ENCODE assay signal across 8 cellular contexts in genomic region chr10:3197354-3198003, GRCh38. TPM values are rescaled to one million over a fixed set of nuclear protein-coding genes. Genes with fewer than 3 reads are reported as not detected.
DNase-seq lines count a peak whose midpoint lies in the region; ATAC-seq and TF ChIP-seq lines count a peak whose summit lies in the region.

No MANE protein-coding gene starts in this region.

- H4K20me1 ChIP-seq in OCI-LY1 (ENCODE audit: insufficient read depth, low read length): no peaks in the 10 kb centered on the region

- H3K36me3 ChIP-seq in BJ (ENCODE audit: control insufficient read depth, insufficient read depth, low read length): no peaks in the 10 kb centered on the region
- H3K36me3 ChIP-seq in OCI-LY1 (ENCODE audit: insufficient read depth, low read length): no peaks in the 10 kb centered on the region
- H3K36me3 ChIP-seq in esophagus squamous epithelium: no peaks in the 10 kb centered on the region

- peaks cover 29% of the 10 kb centered on the region for H3K27me3 ChIP-seq in BJ (ENCODE audit: control insufficient read depth, insufficient read depth, low read length)
- H3K27me3 ChIP-seq in OCI-LY1 (ENCODE audit: insufficient read depth, low read length): no peaks in the 10 kb centered on the region
- peaks cover 0 to 16% (median 0%) of the 10 kb centered on the region in 4 donors for H3K27me3 ChIP-seq in esophagus squamous epithelium

- no peak for TF ChIP-seq POLR2A in esophagus squamous epithelium (IDR thresholded peaks at IDR 0.05)

- no peaks in the 10 kb centered on the region for H3K79me2 ChIP-seq in OCI-LY1 (ENCODE audit: insufficient read depth, low read length)

- peak overlapping the region; percentile 67 for H3K27ac Mint-ChIP-seq in activated T-cell treated with anti-CD3 and anti-CD28 coated beads, Interleukin-2, amount 50 U/mL, for 24 hours
- peak overlapping the region in 1 of 2 donors; percentile 70 for H3K27ac Mint-ChIP-seq in natural killer cell
- peak overlapping the region; percentile 19 for H3K27ac Mint-ChIP-seq in stimulated activated effector memory CD8-positive, alpha-beta T cell treated with anti-CD3 and anti-CD28 coated beads, Interleukin-12 subunit alpha, Interleukin-12 subunit beta, amount 100 ng/mL, for 72 hours

- no peak overlapping the region for H3K27ac ChIP-seq in OCI-LY1 (ENCODE audit: low read depth, low read length, poor library complexity, severe bottlenecking)
- peak overlapping the region in 2 of 4 donors; percentile 17 to 25 for H3K27ac ChIP-seq in esophagus squamous epithelium

- H3K9me3 ChIP-seq in OCI-LY1 (ENCODE audit: low read length) (no peaks in the 10 kb centered on the region), esophagus squamous epithelium (no peaks in the 10 kb centered on the region)

- no peak overlapping the region for H3K9ac ChIP-seq in OCI-LY1 (ENCODE audit: low read length)

- peak overlapping the region; percentile 31 for H3K4me3 Mint-ChIP-seq in activated T-cell treated with anti-CD3 and anti-CD28 coated beads, Interleukin-2, amount 50 U/mL, for 24 hours
- peak overlapping the region; percentile 67 for H3K4me3 Mint-ChIP-seq in natural killer cell
- H3K4me3 Mint-ChIP-seq in stimulated activated effector memory CD8-positive, alpha-beta T cell treated with anti-CD3 and anti-CD28 coated beads, Interleukin-12 subunit alpha, Interleukin-12 subunit beta, amount 100 ng/mL, for 72 hours: peak overlapping the region; percentile 38

- peaks cover 88% of the 10 kb centered on the region for H3K27me3 Mint-ChIP-seq in activated T-cell treated with anti-CD3 and anti-CD28 coated beads, Interleukin-2, amount 50 U/mL, for 24 hours
- peaks cover 61 to 78% of the 10 kb centered on the region in 2 donors for H3K27me3 Mint-ChIP-seq in natural killer cell (ENCODE audit: low read depth in 2 of 2)

- ATAC-seq in GM19351 (IDR thresholded peaks at IDR 0.05; ENCODE audit: unreplicated experiment) (peak; percentile 87), natural killer cell (peak; percentile 76 to 89 (median 79))
- peak; percentile 98 for ATAC-seq in stimulated activated effector memory CD8-positive, alpha-beta T cell treated with anti-CD3 and anti-CD28 coated beads, Interleukin-12 subunit alpha, Interleukin-12 subunit beta, amount 100 ng/mL, for 72 hours

- no peaks in the 10 kb centered on the region for H3K9me3 Mint-ChIP-seq in activated T-cell treated with anti-CD3 and anti-CD28 coated beads, Interleukin-2, amount 50 U/mL, for 24 hours
- H3K9me3 Mint-ChIP-seq in natural killer cell: no peaks in the 10 kb centered on the region
- no peaks in the 10 kb centered on the region for H3K9me3 Mint-ChIP-seq in stimulated activated effector memory CD8-positive, alpha-beta T cell treated with anti-CD3 and anti-CD28 coated beads, Interleukin-12 subunit alpha, Interleukin-12 subunit beta, amount 100 ng/mL, for 72 hours

- no peaks in the 10 kb centered on the region for H3F3A ChIP-seq in OCI-LY1 (ENCODE audit: insufficient read depth, low read length)

- H2AFZ ChIP-seq in OCI-LY1 (ENCODE audit: low read length): no peak overlapping the region

- H3K4me1 ChIP-seq in OCI-LY1 (ENCODE audit: insufficient read depth, low read length, severe bottlenecking) (no peaks in the 10 kb centered on the region), esophagus squamous epithelium (peaks cover 2 to 26% (median 12%) of the 10 kb centered on the region in 3 donors)

- H3K4me1 Mint-ChIP-seq in activated T-cell treated with anti-CD3 and anti-CD28 coated beads, Interleukin-2, amount 50 U/mL, for 24 hours (ENCODE audit: low read depth): peaks cover 29% of the 10 kb centered on the region
- peaks cover 22 to 33% of the 10 kb centered on the region in 2 donors for H3K4me1 Mint-ChIP-seq in natural killer cell
- H3K4me1 Mint-ChIP-seq in stimulated activated effector memory CD8-positive, alpha-beta T cell treated with anti-CD3 and anti-CD28 coated beads, Interleukin-12 subunit alpha, Interleukin-12 subunit beta, amount 100 ng/mL, for 72 hours: peaks cover 38% of the 10 kb centered on the region

- 13 to 19% methylated on average over 9 to 11 of the region's 27 CpGs for WGBS in esophagus squamous epithelium, 2 donors

- POLR2A ChIA-PET in BJ (lab: Charles Lee): interaction anchor here (1.1 kb wide), 1 partner anchor 1572 kb away, joined by 3 read pairs; no protein-coding TSS in a partner anchor

- H3K4me3 ChIP-seq in BJ (ENCODE audit: low read depth, low read length): peak overlapping the region; percentile 32
- no peak overlapping the region for H3K4me3 ChIP-seq in OCI-LY1 (ENCODE audit: low read depth, low read length, poor library complexity, severe bottlenecking)
- peak overlapping the region in 2 of 4 donors; percentile 22 to 54 for H3K4me3 ChIP-seq in esophagus squamous epithelium

- intact Hi-C loops in esophagus squamous epithelium (cut with DNase I) (no loop called here), natural killer cell (cut with micrococcal nuclease) (loop anchor here (1.0 to 5.0 kb wide), 2 partner anchors 25 to 1460 kb away; no protein-coding TSS in a partner anchor)

- CTCF ChIA-PET in BJ (lab: Yijun Ruan, JAX): interaction anchor here (0.6 to 2.5 kb wide), 21 partner anchors 13 to 1574 kb away, joined by 3 to 10 read pairs (median 4); no protein-coding TSS in a partner anchor

- TF ChIP-seq CTCF in BJ (IDR thresholded peaks at IDR 0.05; ENCODE audit: insufficient read depth, low read depth, low read length) (peak; percentile 98), OCI-LY1 (IDR thresholded peaks at IDR 0.05; ENCODE audit: low read length) (peak; percentile 39; the same call in 1 of the 2 replicates), esophagus squamous epithelium (IDR thresholded peaks at IDR 0.05) (peak; percentile 50 to 92 (median 86)), natural killer cell (IDR thresholded peaks at IDR 0.05) (peak; percentile 65)

- DNase-seq in BJ (ENCODE audit: low read depth) (peak; percentile 62), HK-2 (ENCODE audit: unreplicated experiment) (peak; percentile 83), esophagus squamous epithelium (lab: John Stamatoyannopoulos, UW) (no peak), natural killer cell (peak; percentile 74)
- peak; percentile 79 for DNase-seq in activated T-cell treated with anti-CD3 and anti-CD28 coated beads, Interleukin-2, amount 50 U/mL, for 24 hours
- peak; percentile 73 to 90 for DNase-seq in stimulated activated effector memory CD8-positive, alpha-beta T cell treated with anti-CD3 and anti-CD28 coated beads, Interleukin-12 subunit alpha, Interleukin-12 subunit beta, amount 100 ng/mL, for 72 hours (ENCODE audit: low spot score in 2 of 2)

- H3K9me2 ChIP-seq in OCI-LY1 (ENCODE audit: low read depth, low read length): no peaks in the 10 kb centered on the region

- H3K4me2 ChIP-seq in OCI-LY1 (ENCODE audit: low read length): no peak overlapping the region

- no peaks in the 10 kb centered on the region for H3K36me3 Mint-ChIP-seq in activated T-cell treated with anti-CD3 and anti-CD28 coated beads, Interleukin-2, amount 50 U/mL, for 24 hours (ENCODE audit: low read depth)
- no peaks in the 10 kb centered on the region for H3K36me3 Mint-ChIP-seq in natural killer cell
- H3K36me3 Mint-ChIP-seq in stimulated activated effector memory CD8-positive, alpha-beta T cell treated with anti-CD3 and anti-CD28 coated beads, Interleukin-12 subunit alpha, Interleukin-12 subunit beta, amount 100 ng/mL, for 72 hours: peaks cover 11% of the 10 kb centered on the region

RNA-seq across cellular contexts. Expression of gene PITRM1, which starts 24.9 kb away (rescaled TPM):
- polyA plus RNA-seq in BJ (2011; rRNA removed): 49.8 and 68.5 TPM in 2 replicates
- polyA minus RNA-seq in BJ (2011; rRNA and poly(A)+ RNA removed): 48.9 and 62.5 TPM in 2 replicates
- total RNA-seq in esophagus squamous epithelium (10 to 100 TPM; 59.2 to 72.5 (median 65.9) TPM), natural killer cell (10 to 100 TPM; 67.1 to 89.0 (median 70.6) TPM)

Comparison
In these comparisons a context has a peak if more than half of its experiments do, and no peak if none do; other contexts are left out.
1. CTCF ChIP-seq: peak in every context shown above with its lines; median percentile 98 in BJ; 86 in esophagus squamous epithelium; 65 in natural killer cell; 39 in OCI-LY1.